1 cellular context compared by ENCODE assay signal in genomic region chr12:10453144-10453543, GRCh38.
TF ChIP-seq lines count a peak whose summit lies in the region.

Gene KLRC1 (minus strand): TSS chr12:10453377. CDS start chr12:10451156, 2,221 bp downstream.

TF ChIP-seq in HCT116, 20 proteins besides CTCF, POLR2A, EP300 and RAD21 (continued from another document):
- TF ChIP-seq REST (IDR thresholded peaks at IDR 0.05; ENCODE audit: low read depth) (no peak), TCF7L2 (IDR thresholded peaks at IDR 0.05; ENCODE audit: borderline replicate concordance, extremely low read depth, insufficient read depth, insufficient read length) (no peak), FOSL1 (IDR thresholded peaks at IDR 0.05; ENCODE audit: low read depth) (no peak), EZH2 (IDR thresholded peaks at IDR 0.05) (no peak), EZH2phosphoT487 (IDR thresholded peaks at IDR 0.05; ENCODE audit: borderline replicate concordance) (no peak), ZFX (IDR thresholded peaks at IDR 0.05) (no peak), ELF1 (IDR thresholded peaks at IDR 0.05; ENCODE audit: borderline replicate concordance, low read depth) (no peak), EGR1 (IDR thresholded peaks at IDR 0.05; ENCODE audit: low read depth) (no peak), MAX (IDR thresholded peaks at IDR 0.05) (no peak), POLR2AphosphoS5 (IDR thresholded peaks at IDR 0.05; ENCODE audit: low read depth, low read length) (no peak), ATF3 (IDR thresholded peaks at IDR 0.05) (no peak), SP1 (IDR thresholded peaks at IDR 0.05; ENCODE audit: low read depth) (no peak), CEBPB (IDR thresholded peaks at IDR 0.05; ENCODE audit: low read depth) (no peak), YY1 (IDR thresholded peaks at IDR 0.05; ENCODE audit: extremely low read depth, insufficient replicate concordance, low read depth, low read length) (no peak), SRF (IDR thresholded peaks at IDR 0.05; ENCODE audit: low read depth) (no peak), SIN3A (IDR thresholded peaks at IDR 0.05; ENCODE audit: low read depth) (no peak)
TF ChIP-seq in HCT116: peak in this region for 0.
